10 cellular contexts compared by ENCODE assay signal in genomic region chr1:166924829-166925541, GRCh38. TPM values are rescaled to one million over a fixed set of nuclear protein-coding genes. Genes with fewer than 3 reads are reported as not detected.
DNase-seq lines count a peak whose midpoint lies in the region; ATAC-seq and TF ChIP-seq lines count a peak whose summit lies in the region.
"Had no signal": no experiment of that assay in that cellular context is flagged by ENCODE, and none has a peak within 500 bp of the region (broad histone marks: within the 10 kb centered on the region; RNA-seq: fewer than 3 reads in every experiment).

No MANE protein-coding gene starts in this region.

- no peak overlapping the region for H3K4me3 ChIP-seq in GM12865 (ENCODE audit: low read depth, low read length)
- H3K4me3 ChIP-seq in astrocyte of the spinal cord (ENCODE audit: low read depth, low read length): no peak overlapping the region
- H3K4me3 ChIP-seq: gastrocnemius medialis had no signal

- no peak for TF ChIP-seq CTCF in GM12865 (IDR thresholded peaks at IDR 0.05; ENCODE audit: insufficient read depth, low read depth, low read length, missing control alignments)
- no peak for TF ChIP-seq CTCF in GM20000 (IDR thresholded peaks at IDR 0.05; ENCODE audit: extremely low read depth, missing control alignments)
- no peak for TF ChIP-seq CTCF in astrocyte of the spinal cord (IDR thresholded peaks at IDR 0.05; ENCODE audit: low read depth, low read length)

- in situ Hi-C loops in astrocyte of the spinal cord (cut with HindIII; ENCODE audit: low sequenced_read_pairs): no loop called here

- DNase-seq in GM12865 (ENCODE audit: low read depth) (peak; percentile 9), GM20000 (ENCODE audit: low spot score) (peak; percentile 45), astrocyte of the spinal cord (ENCODE audit: low read depth, low spot score) (peak; percentile 22), NCI-H446 (lab: John Stamatoyannopoulos, UW) (no peak), NCI-H1417 (lab: John Stamatoyannopoulos, UW) (no peak), amygdala (lab: John Stamatoyannopoulos, UW) (no peak), occipital lobe (lab: John Stamatoyannopoulos, UW) (no peak)
- DNase-seq: CD8-positive, alpha-beta T cell; gastrocnemius medialis had no signal

- ATAC-seq in HG03103 (IDR thresholded peaks at IDR 0.05; ENCODE audit: low read depth, unreplicated experiment): peak; percentile 76
- ATAC-seq: CD8-positive, alpha-beta T cell; gastrocnemius medialis had no signal

RNA-seq across cellular contexts. Expression of gene TADA1, which starts 48.9 kb away (rescaled TPM):
- 51.3 TPM for total RNA-seq in occipital lobe

RNA-seq across cellular contexts. Expression of gene ILDR2, which starts 50.4 kb away (rescaled TPM):
- 14.2 TPM for total RNA-seq in occipital lobe

Comparison
In these comparisons a context has a peak if more than half of its experiments do, and no peak if none do; other contexts are left out.
1. DNase-seq: peak in GM12865 (single experiment), GM20000 (single experiment) and astrocyte of the spinal cord (single experiment); none in NCI-H446 (0 of 2), NCI-H1417 (0 of 3), amygdala (0 of 56) and occipital lobe (single experiment).